In genomic region chr5:141934099-141934844, GRCh38 we compare ENCODE assay signal across 13 cellular contexts. TPM values are rescaled to one million over a fixed set of nuclear protein-coding genes. Genes with fewer than 3 reads are reported as not detected.
A peak's percentile ranks its signal among the peaks of the same experiment; 100 is the strongest.
DNase-seq lines count a peak whose midpoint lies in the region; ATAC-seq and TF ChIP-seq lines count a peak whose summit lies in the region.
"Had no signal": no experiment of that assay in that cellular context is flagged by ENCODE, and none has a peak within 500 bp of the region (broad histone marks: within the 10 kb centered on the region; RNA-seq: fewer than 3 reads in every experiment).

No MANE protein-coding gene starts in this region.

- no peaks in the 10 kb centered on the region for H3K27me3 ChIP-seq in sigmoid colon

- peaks cover 94% of the 10 kb centered on the region for H3K36me3 Mint-ChIP-seq in stimulated activated effector memory CD8-positive, alpha-beta T cell treated with anti-CD3 and anti-CD28 coated beads, Interleukin-12 subunit alpha, Interleukin-12 subunit beta, amount 100 ng/mL, for 72 hours

- WGBS in sigmoid colon, 2 donors: 45 to 76% methylated on average over 11 of the region's 11 CpGs

- DNase-seq in NCI-H128 (lab: John Stamatoyannopoulos, UW; ENCODE audit: unreplicated experiment): peak; percentile 4
- DNase-seq in NCI-H510A (lab: John Stamatoyannopoulos, UW): peak; percentile 38
- peak; percentile 26 for DNase-seq in choroid plexus epithelial cell (ENCODE audit: low read depth)
- no peak for DNase-seq in stimulated activated effector memory CD8-positive, alpha-beta T cell treated with anti-CD3 and anti-CD28 coated beads, Interleukin-12 subunit alpha, Interleukin-12 subunit beta, amount 100 ng/mL, for 72 hours (ENCODE audit: low spot score in 2 of 2)
- DNase-seq in medulla oblongata (ENCODE audit: extremely low spot score): no peak
- DNase-seq in sigmoid colon: no peak
- no peak for DNase-seq in SKM-1 treated with dmso at 0.1 percent for 144 hours (lab: John Stamatoyannopoulos, UW; ENCODE audit: unreplicated experiment)
- DNase-seq: activated CD8-positive, alpha-beta T cell treated with anti-CD3 and anti-CD28 coated beads, Interleukin-2, amount 10 ng/mL, durations not matched to agents 7 days and 5 days; activated naive CD4-positive, alpha-beta T cell; Caco-2; islet precursor cell; naive thymus-derived CD4-positive, alpha-beta T cell; T1000 had no signal

- intact Hi-C loops in sigmoid colon (cut with DNase I): no loop called here

- no peaks in the 10 kb centered on the region for H3K9me3 Mint-ChIP-seq in stimulated activated effector memory CD8-positive, alpha-beta T cell treated with anti-CD3 and anti-CD28 coated beads, Interleukin-12 subunit alpha, Interleukin-12 subunit beta, amount 100 ng/mL, for 72 hours
- H3K9me3 Mint-ChIP-seq: naive thymus-derived CD4-positive, alpha-beta T cell had no signal

- H3K27ac ChIP-seq in sigmoid colon: no peak overlapping the region

- TF ChIP-seq CTCF in choroid plexus epithelial cell (conservative IDR thresholded peaks at IDR 0.05; ENCODE audit: low read depth, low read length): no peak
- TF ChIP-seq CTCF in sigmoid colon (IDR thresholded peaks at IDR 0.05): no peak

- H3K4me3 Mint-ChIP-seq in stimulated activated effector memory CD8-positive, alpha-beta T cell treated with anti-CD3 and anti-CD28 coated beads, Interleukin-12 subunit alpha, Interleukin-12 subunit beta, amount 100 ng/mL, for 72 hours: no peak overlapping the region
- H3K4me3 Mint-ChIP-seq: activated CD8-positive, alpha-beta T cell treated with anti-CD3 and anti-CD28 coated beads, Interleukin-2, amount 10 ng/mL, durations not matched to agents 7 days and 5 days; naive thymus-derived CD4-positive, alpha-beta T cell had no signal

- H3K4me3 ChIP-seq in choroid plexus epithelial cell (ENCODE audit: low read depth, low read length) (no peak overlapping the region), sigmoid colon (no peak overlapping the region)

- ATAC-seq in stimulated activated effector memory CD8-positive, alpha-beta T cell treated with anti-CD3 and anti-CD28 coated beads, Interleukin-12 subunit alpha, Interleukin-12 subunit beta, amount 100 ng/mL, for 72 hours: no peak
- ATAC-seq: activated CD8-positive, alpha-beta T cell treated with anti-CD3 and anti-CD28 coated beads, Interleukin-2, amount 10 ng/mL, durations not matched to agents 7 days and 5 days; naive thymus-derived CD4-positive, alpha-beta T cell had no signal

- TF ChIP-seq POLR2A in sigmoid colon (IDR thresholded peaks at IDR 0.05): no peak

- peak overlapping the region; percentile 23 for H3K27ac Mint-ChIP-seq in stimulated activated effector memory CD8-positive, alpha-beta T cell treated with anti-CD3 and anti-CD28 coated beads, Interleukin-12 subunit alpha, Interleukin-12 subunit beta, amount 100 ng/mL, for 72 hours
- H3K27ac Mint-ChIP-seq: activated CD8-positive, alpha-beta T cell treated with anti-CD3 and anti-CD28 coated beads, Interleukin-2, amount 10 ng/mL, durations not matched to agents 7 days and 5 days; naive thymus-derived CD4-positive, alpha-beta T cell had no signal

- no peaks in the 10 kb centered on the region for H3K9me3 ChIP-seq in sigmoid colon
- H3K9me3 ChIP-seq: Caco-2 had no signal

- peaks cover 5% of the 10 kb centered on the region for H3K4me1 Mint-ChIP-seq in stimulated activated effector memory CD8-positive, alpha-beta T cell treated with anti-CD3 and anti-CD28 coated beads, Interleukin-12 subunit alpha, Interleukin-12 subunit beta, amount 100 ng/mL, for 72 hours

- TF ChIP-seq EP300 in sigmoid colon (IDR thresholded peaks at IDR 0.05): no peak

- H3K36me3 ChIP-seq in sigmoid colon: peaks cover 47 to 100% (median 68%) of the 10 kb centered on the region in 4 donors

- peaks cover 0 to 3% (median 0%) of the 10 kb centered on the region in 4 donors for H3K4me1 ChIP-seq in sigmoid colon
- H3K4me1 ChIP-seq: Caco-2 had no signal

RNA-seq across cellular contexts. Expression of gene DELE1, which starts 10.6 kb away (rescaled TPM):
- total RNA-seq in sigmoid colon: 10 to 100 TPM; 47.7 to 88.3 (median 69.1) TPM
- 10 to 100 TPM; 34.2 to 52.6 (median 41.2) TPM for polyA plus RNA-seq in sigmoid colon

RNA-seq across cellular contexts. Expression of gene PCDH12, which starts 23.7 kb away (rescaled TPM):
- 1 to 10 TPM in 3 of 4 donors, under 1 TPM in 1; 0.55 to 6.2 (median 2.9) TPM for total RNA-seq in sigmoid colon
- polyA plus RNA-seq in sigmoid colon: under 1 TPM; 0.23 to 0.69 (median 0.60) TPM
- total RNA-seq: Caco-2 had no signal

RNA-seq across cellular contexts. Expression of gene RNF14, which starts 34.6 kb away (rescaled TPM):
- 10 to 100 TPM; 30.7 to 70.1 (median 53.5) TPM for total RNA-seq in sigmoid colon
- 10 to 100 TPM; 31.5 to 43.2 (median 42.6) TPM for polyA plus RNA-seq in sigmoid colon

RNA-seq across cellular contexts. Expression of gene PCDH1, which starts 56.1 kb away (rescaled TPM):
- total RNA-seq in sigmoid colon: 10 to 100 TPM in 3 of 4 donors, 1 to 10 TPM in 1; 8.6 to 19.4 (median 13.4) TPM
- 10 to 100 TPM in 2 of 3 donors, 1 to 10 TPM in 1; 9.0 to 47.2 (median 11.8) TPM for polyA plus RNA-seq in sigmoid colon
- total RNA-seq: activated CD8-positive, alpha-beta T cell treated with anti-CD3 and anti-CD28 coated beads, Interleukin-2, amount 10 ng/mL, durations not matched to agents 7 days and 5 days had no signal

Comparison
In these comparisons a context has a peak if more than half of its experiments do, and no peak if none do; other contexts are left out.
1. DNase-seq: peak in NCI-H128 (single experiment), NCI-H510A (single experiment) and choroid plexus epithelial cell (single experiment); none in stimulated activated effector memory CD8-positive, alpha-beta T cell treated with anti-CD3 and anti-CD28 coated beads, Interleukin-12 subunit alpha, Interleukin-12 subunit beta, amount 100 ng/mL, for 72 hours (0 of 2), medulla oblongata (single experiment), sigmoid colon (single experiment) and SKM-1 treated with dmso at 0.1 percent for 144 hours (single experiment).